20 cellular contexts compared by ENCODE assay signal in genomic region chr3:13770390-13771169, GRCh38.
DNase-seq lines count a peak whose midpoint lies in the region; ATAC-seq and TF ChIP-seq lines count a peak whose summit lies in the region.
"Had no signal": no experiment of that assay in that cellular context is flagged by ENCODE, and none has a peak within 500 bp of the region (broad histone marks: within the 10 kb centered on the region; RNA-seq: fewer than 3 reads in every experiment).

No MANE protein-coding gene starts in this region.

- TF ChIP-seq CTCF in PC-3 (conservative IDR thresholded peaks at IDR 0.05; ENCODE audit: low read depth, low read length) (no peak), hepatocyte (IDR thresholded peaks at IDR 0.05; ENCODE audit: poor library complexity) (no peak)

- H3K27ac ChIP-seq in PC-3 (ENCODE audit: low read length) (no peak overlapping the region), hepatocyte (peak overlapping the region; percentile 50)
- H3K27ac ChIP-seq: KMS-11, right lobe of liver, thoracic aorta had no signal

- BruUV-seq in PC-3 (replicated peaks; lab: Mats Ljungman, UMichigan), result no TSS peak

- POLR2A ChIA-PET in activated CD4-positive, alpha-beta T cell treated with anti-CD3 and anti-CD28 coated beads, Interleukin-2, amount 10 ng/mL, durations not matched to agents 7 days and 5 days (lab: Charles Lee), result no interaction called here
- POLR2A ChIA-PET in PC-3 (lab: Charles Lee; ENCODE audit: unreplicated experiment), result no interaction called here

- no peak overlapping the region for H3K4me3 Mint-ChIP-seq in activated CD4-positive, alpha-beta T cell treated with anti-CD3 and anti-CD28 coated beads, Interleukin-2, amount 10 ng/mL, durations not matched to agents 7 days and 5 days

- CTCF ChIA-PET in activated CD4-positive, alpha-beta T cell treated with anti-CD3 and anti-CD28 coated beads, Interleukin-2, amount 10 ng/mL, durations not matched to agents 7 days and 5 days (lab: Charles Lee), result interaction anchor here (1.1 kb wide), 1 partner anchor 11 kb away, joined by 3 read pairs; no protein-coding TSS in a partner anchor
- CTCF ChIA-PET in PC-3 (lab: Charles Lee), result no interaction called here

- peak overlapping the region; percentile 7; the same call in 1 of the 2 replicates for H2AFZ ChIP-seq in PC-3 (ENCODE audit: low read length)
- H2AFZ ChIP-seq in hepatocyte, result no peak overlapping the region

- H3K27ac Mint-ChIP-seq in activated CD4-positive, alpha-beta T cell treated with anti-CD3 and anti-CD28 coated beads, Interleukin-2, amount 10 ng/mL, durations not matched to agents 7 days and 5 days, result peak overlapping the region; percentile 70

- H3K4me1 Mint-ChIP-seq in activated CD4-positive, alpha-beta T cell treated with anti-CD3 and anti-CD28 coated beads, Interleukin-2, amount 10 ng/mL, durations not matched to agents 7 days and 5 days, result peaks cover 16% of the 10 kb centered on the region

- no peaks in the 10 kb centered on the region for H3K36me3 Mint-ChIP-seq in activated CD4-positive, alpha-beta T cell treated with anti-CD3 and anti-CD28 coated beads, Interleukin-2, amount 10 ng/mL, durations not matched to agents 7 days and 5 days (ENCODE audit: low read depth)
- H3K36me3 Mint-ChIP-seq: CD4-positive, alpha-beta memory T cell had no signal

- intact Hi-C loops in PC-3 (cut with micrococcal nuclease), result no loop called here

- no peaks in the 10 kb centered on the region for H4K20me1 ChIP-seq in PC-3 (ENCODE audit: low read length)
- H4K20me1 ChIP-seq in hepatocyte (ENCODE audit: insufficient read depth, poor library complexity, severe bottlenecking), result no peaks in the 10 kb centered on the region

- ATAC-seq in PC-3 (peak; percentile 60), GM18519 (IDR thresholded peaks at IDR 0.05; ENCODE audit: low FRiP score, unreplicated experiment) (no peak)
- ATAC-seq: GM12878, right lobe of liver had no signal

- 57% methylated on average over 4 of the region's 4 CpGs for WGBS in hepatocyte (ENCODE audit: low lambda C conversion rate, missing lambda C conversion rate)

- H3K4me3 ChIP-seq in PC-3 (ENCODE audit: low read length) (no peak overlapping the region), hepatocyte (no peak overlapping the region)
- H3K4me3 ChIP-seq: GM12878, HAP-1, right lobe of liver, thoracic aorta had no signal

- H3K4me2 ChIP-seq in PC-3 (ENCODE audit: low read length), result 0 out of 2 replicates have a peak overlapping the region, but pooled peaks have one; percentile 13
- H3K4me2 ChIP-seq in hepatocyte, result no peak overlapping the region
- H3K4me2 ChIP-seq: KMS-11 had no signal

- H3K4me1 ChIP-seq in PC-3 (ENCODE audit: insufficient read depth, low read length) (peaks cover 8% of the 10 kb centered on the region), hepatocyte (ENCODE audit: insufficient read depth) (peaks cover 11% of the 10 kb centered on the region)
- H3K4me1 ChIP-seq: HAP-1, right lobe of liver had no signal

- H3K27me3 ChIP-seq in PC-3 (ENCODE audit: low read length), result no peaks in the 10 kb centered on the region
- H3K27me3 ChIP-seq in hepatocyte, result no peaks in the 10 kb centered on the region
- H3K27me3 ChIP-seq: right lobe of liver had no signal

- H3K9ac ChIP-seq in PC-3 (ENCODE audit: low read length), result no peak overlapping the region
- H3K9ac ChIP-seq: KMS-11 had no signal

- H3K36me3 ChIP-seq in PC-3 (ENCODE audit: low read depth, low read length), result no peaks in the 10 kb centered on the region
- H3K36me3 ChIP-seq in hepatocyte (replicated peaks; ENCODE audit: insufficient read depth, low read depth), result no peaks in the 10 kb centered on the region
- H3K36me3 ChIP-seq: HAP-1, right lobe of liver, thoracic aorta had no signal

- H3K9me3 ChIP-seq in PC-3 (ENCODE audit: low read length) (no peaks in the 10 kb centered on the region), hepatocyte (ENCODE audit: low read depth) (no peaks in the 10 kb centered on the region)
- H3K9me3 ChIP-seq: HAP-1, right lobe of liver, thoracic aorta had no signal

- H3K79me2 ChIP-seq in PC-3 (ENCODE audit: low read length), result no peaks in the 10 kb centered on the region
- no peaks in the 10 kb centered on the region for H3K79me2 ChIP-seq in hepatocyte

- no peaks in the 10 kb centered on the region for H3F3A ChIP-seq in PC-3 (ENCODE audit: low read length, unreplicated experiment)

- H3K9me2 ChIP-seq in PC-3 (replicated peaks; ENCODE audit: low read length) (no peaks in the 10 kb centered on the region), hepatocyte (replicated peaks; ENCODE audit: insufficient read depth) (no peaks in the 10 kb centered on the region)

- DNase-seq in activated CD4-positive, alpha-beta T cell treated with anti-CD3 and anti-CD28 coated beads, Interleukin-2, amount 10 ng/mL, durations not matched to agents 7 days and 5 days, result no peak
- no peak for DNase-seq in activated CD4-positive, alpha-beta T cell treated with anti-CD3 and anti-CD28 coated beads, Interleukin-2, amount 50 U/mL, for 4 hours
- DNase-seq in PC-3 (peak; percentile 49), hepatocyte (ENCODE audit: low spot score) (peak; percentile 64), renal cortical epithelial cell (ENCODE audit: low read depth) (peak; percentile 28), NCI-H1105 (lab: John Stamatoyannopoulos, UW) (no peak)
- no peak for DNase-seq in activated CD4-positive, alpha-beta T cell treated with anti-CD3 and anti-CD28 coated beads, Interleukin-2, amount 50 U/mL, for 48 hours
- DNase-seq: 8988T; activated CD4-positive, alpha-beta T cell treated with anti-CD3 and anti-CD28 coated beads, Interleukin-2, amount 50 U/mL, for 1 hour; amniotic stem cell; CD4-positive, alpha-beta memory T cell; midbrain; NCI-H146; stimulated activated CD4-positive, alpha-beta T cell treated with anti-CD3 and anti-CD28 coated beads, Interleukin-1b, Interleukin-23, amount 100 ng/mL, for 48 hours had no signal

- no peaks in the 10 kb centered on the region for H3K27me3 Mint-ChIP-seq in activated CD4-positive, alpha-beta T cell treated with anti-CD3 and anti-CD28 coated beads, Interleukin-2, amount 10 ng/mL, durations not matched to agents 7 days and 5 days

- no peaks in the 10 kb centered on the region for H3K9me3 Mint-ChIP-seq in activated CD4-positive, alpha-beta T cell treated with anti-CD3 and anti-CD28 coated beads, Interleukin-2, amount 10 ng/mL, durations not matched to agents 7 days and 5 days

Comparison
In these comparisons a context has a peak if more than half of its experiments do, and no peak if none do; other contexts are left out.
1. DNase-seq: peak in PC-3 (single experiment), hepatocyte (single experiment) and renal cortical epithelial cell (single experiment); none in activated CD4-positive, alpha-beta T cell treated with anti-CD3 and anti-CD28 coated beads, Interleukin-2, amount 10 ng/mL, durations not matched to agents 7 days and 5 days (single experiment), activated CD4-positive, alpha-beta T cell treated with anti-CD3 and anti-CD28 coated beads, Interleukin-2, amount 50 U/mL, for 4 hours (0 of 2), NCI-H1105 (single experiment) and activated CD4-positive, alpha-beta T cell treated with anti-CD3 and anti-CD28 coated beads, Interleukin-2, amount 50 U/mL, for 48 hours (0 of 2).